In the genomic region with DNA sequence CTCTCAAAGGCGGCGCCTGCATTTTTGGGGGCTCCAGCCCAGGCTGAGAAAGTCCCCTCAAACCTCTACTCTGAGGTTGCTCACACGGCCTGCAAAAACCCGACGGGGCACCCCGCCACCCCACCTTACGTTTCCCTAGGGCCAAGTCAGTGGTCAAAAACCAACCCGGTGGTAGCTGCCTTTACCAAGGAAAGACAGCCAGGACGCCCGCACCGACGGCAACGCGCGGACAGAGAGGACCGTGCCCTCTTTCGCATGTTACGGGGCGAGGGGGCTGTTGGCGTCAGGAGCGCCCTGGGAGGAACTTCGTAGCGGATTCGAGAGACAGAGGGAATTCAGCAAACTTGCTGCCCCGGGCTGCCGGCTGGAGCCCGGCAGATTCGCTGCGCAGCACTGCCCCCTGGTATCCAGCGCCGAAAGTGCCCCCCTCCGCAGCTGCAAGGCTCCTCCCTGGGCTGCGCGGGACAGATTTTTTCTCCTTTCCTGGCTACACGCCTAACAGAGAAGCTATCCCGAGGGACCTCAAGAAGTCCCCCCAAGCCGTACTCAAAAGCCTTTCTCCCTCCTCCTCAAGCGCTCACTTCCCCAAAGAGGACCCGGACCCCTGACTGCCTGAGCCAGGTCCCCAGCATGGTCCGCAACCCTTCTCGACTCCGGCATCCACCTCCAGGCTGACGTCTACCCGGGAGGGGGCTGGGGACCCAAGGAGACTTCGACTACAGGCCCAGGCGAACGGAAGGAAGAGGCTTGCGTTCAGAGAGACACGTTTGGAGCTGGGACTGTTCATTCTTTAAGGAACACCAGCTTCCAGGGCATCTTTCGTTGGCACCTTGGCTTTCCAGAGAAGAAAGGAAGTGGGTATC, we compare ENCODE assay signal across 8 cellular contexts. TPM values are rescaled to one million over a fixed set of nuclear protein-coding genes. Genes with fewer than 3 reads are reported as not detected.
DNase-seq lines count a peak whose midpoint lies in the region; ATAC-seq and TF ChIP-seq lines count a peak whose summit lies in the region.

No MANE protein-coding gene starts in this region.

- H3K4me1 Mint-ChIP-seq in HFFc6 (ENCODE audit: low read depth) (peaks cover 8% of the 10 kb centered on the region), natural killer cell (peaks cover 0 to 11% of the 10 kb centered on the region in 2 donors)
- peaks cover 39% of the 10 kb centered on the region for H3K4me1 Mint-ChIP-seq in activated CD8-positive, alpha-beta T cell treated with anti-CD3 and anti-CD28 coated beads for 36 hours (ENCODE audit: low read depth)

- DNase-seq in D341Med (ENCODE audit: low spot score): peak; percentile 82
- DNase-seq in HFFc6: peak; percentile 37
- peak; percentile 50 for DNase-seq in activated CD8-positive, alpha-beta T cell treated with anti-CD3 and anti-CD28 coated beads for 36 hours
- DNase-seq in globus pallidus (ENCODE audit: low spot score): peak; percentile 75
- DNase-seq in psoas muscle: peak; percentile 30 to 57
- DNase-seq in NCI-H1417 treated with DMSO at 0.1 percent for 48 hours (lab: John Stamatoyannopoulos, UW): no peak
- no peak for DNase-seq in natural killer cell

- peak overlapping the region; percentile 34 for H3K4me3 ChIP-seq in psoas muscle

- WGBS in psoas muscle, 3 donors: 2% methylated on average over 45 to 50 of the region's 50 CpGs

- peaks cover 55% of the 10 kb centered on the region for H3K27me3 Mint-ChIP-seq in HFFc6 (ENCODE audit: insufficient read depth)
- peaks cover 81% of the 10 kb centered on the region for H3K27me3 Mint-ChIP-seq in activated CD8-positive, alpha-beta T cell treated with anti-CD3 and anti-CD28 coated beads for 36 hours
- H3K27me3 Mint-ChIP-seq in natural killer cell (ENCODE audit: low read depth in 2 of 2): peaks cover 68 to 80% of the 10 kb centered on the region in 2 donors

- H3K9me3 Mint-ChIP-seq in HFFc6 (no peaks in the 10 kb centered on the region), natural killer cell (no peaks in the 10 kb centered on the region)
- H3K9me3 Mint-ChIP-seq in activated CD8-positive, alpha-beta T cell treated with anti-CD3 and anti-CD28 coated beads for 36 hours: no peaks in the 10 kb centered on the region

- CTCF ChIA-PET in activated CD8-positive, alpha-beta T cell treated with anti-CD3 and anti-CD28 coated beads for 36 hours (lab: Charles Lee): interaction anchor here (0.8 to 6.1 kb wide), 7 partner anchors 8 to 377 kb away, joined by 3 to 46 read pairs (median 37); partner anchors contain the start of gene VAX1

- H3K36me3 ChIP-seq in psoas muscle (ENCODE audit: insufficient read depth in 1 of 2, low read depth in 1 of 2): no peaks in the 10 kb centered on the region

- H3K27ac ChIP-seq in psoas muscle: no peak overlapping the region

- no peaks in the 10 kb centered on the region for H3K9me3 ChIP-seq in psoas muscle

- H3K4me3 Mint-ChIP-seq in HFFc6 (peak overlapping the region; percentile 74; the same call in 1 of the 2 replicates), natural killer cell (no peak overlapping the region)
- no peak overlapping the region for H3K4me3 Mint-ChIP-seq in activated CD8-positive, alpha-beta T cell treated with anti-CD3 and anti-CD28 coated beads for 36 hours

- intact Hi-C loops in activated CD8-positive, alpha-beta T cell treated with anti-CD3 and anti-CD28 coated beads for 36 hours (cut with micrococcal nuclease): loop anchor here (2.0 to 10.0 kb wide), 2 partner anchors 33 to 379 kb away; partner anchors contain the start of gene EMX2
- intact Hi-C loops in psoas muscle (cut with DNase I): loop anchor here in 1 of 2 donors (5.0 kb wide), 1 partner anchor 483 kb away; no protein-coding TSS in a partner anchor
- intact Hi-C loops in natural killer cell (cut with micrococcal nuclease): no loop called here

- POLR2A ChIA-PET in activated CD8-positive, alpha-beta T cell treated with anti-CD3 and anti-CD28 coated beads for 36 hours (lab: Charles Lee): no interaction called here

- H3K27ac Mint-ChIP-seq in HFFc6 (no peak overlapping the region), natural killer cell (no peak overlapping the region)
- no peak overlapping the region for H3K27ac Mint-ChIP-seq in activated CD8-positive, alpha-beta T cell treated with anti-CD3 and anti-CD28 coated beads for 36 hours

- TF ChIP-seq CTCF in HFFc6 (IDR thresholded peaks at IDR 0.05) (peak; percentile 78), psoas muscle (IDR thresholded peaks at IDR 0.05) (peak; percentile 35), natural killer cell (IDR thresholded peaks at IDR 0.05) (no peak)
- peak; percentile 42 for TF ChIP-seq CTCF in activated CD8-positive, alpha-beta T cell treated with anti-CD3 and anti-CD28 coated beads for 36 hours (IDR thresholded peaks at IDR 0.05)

- H3K4me1 ChIP-seq in psoas muscle: peaks cover 8% of the 10 kb centered on the region

- H3K27me3 ChIP-seq in psoas muscle (ENCODE audit: insufficient read depth in 3 of 3, low read length in 2 of 3): peaks cover 7 to 98% (median 40%) of the 10 kb centered on the region in 3 donors

- ATAC-seq in activated CD8-positive, alpha-beta T cell treated with anti-CD3 and anti-CD28 coated beads for 36 hours: peak; percentile 43
- ATAC-seq in psoas muscle (peak in 2 of 4 donors; percentile 43 to 54), HG03039 (IDR thresholded peaks at IDR 0.05; ENCODE audit: unreplicated experiment) (no peak), natural killer cell (no peak)

- H3K36me3 Mint-ChIP-seq in HFFc6 (ENCODE audit: low read depth) (no peaks in the 10 kb centered on the region), natural killer cell (no peaks in the 10 kb centered on the region)
- no peaks in the 10 kb centered on the region for H3K36me3 Mint-ChIP-seq in activated CD8-positive, alpha-beta T cell treated with anti-CD3 and anti-CD28 coated beads for 36 hours (ENCODE audit: low read depth)

RNA-seq across cellular contexts. Expression of gene VAX1, which starts 27.7 kb away (rescaled TPM):
- not detected for total RNA-seq in HFFc6 (2021; fragmentation: NEBNext Ultra II Directional; extraction: Animal tissue kit (Norgen Biotek cat#: 25700))
- total RNA-seq in activated CD8-positive, alpha-beta T cell treated with anti-CD3 and anti-CD28 coated beads for 36 hours: not detected
- total RNA-seq in psoas muscle: not detected
- not detected for polyA plus RNA-seq in psoas muscle
- not detected for total RNA-seq in natural killer cell

RNA-seq across cellular contexts. Expression of gene KCNK18, which starts 31.5 kb away (rescaled TPM):
- not detected for total RNA-seq in HFFc6 (2021; fragmentation: NEBNext Ultra II Directional; extraction: Animal tissue kit (Norgen Biotek cat#: 25700))
- not detected for total RNA-seq in activated CD8-positive, alpha-beta T cell treated with anti-CD3 and anti-CD28 coated beads for 36 hours
- not detected for total RNA-seq in psoas muscle
- polyA plus RNA-seq in psoas muscle: not detected
- not detected for total RNA-seq in natural killer cell

Comparison
In these comparisons a context has a peak if more than half of its experiments do, and no peak if none do; other contexts are left out.
1. DNase-seq: peak in D341Med (single experiment), HFFc6 (single experiment), activated CD8-positive, alpha-beta T cell treated with anti-CD3 and anti-CD28 coated beads for 36 hours (single experiment), globus pallidus (single experiment) and psoas muscle (2 of 2); none in NCI-H1417 treated with DMSO at 0.1 percent for 48 hours (single experiment) and natural killer cell (single experiment).